ENCODE assay signal across 9 cellular contexts in genomic region chr12:9667403-9667802, GRCh38. TPM values are rescaled to one million over a fixed set of nuclear protein-coding genes. Genes with fewer than 3 reads are reported as not detected.
DNase-seq lines count a peak whose midpoint lies in the region; ATAC-seq and TF ChIP-seq lines count a peak whose summit lies in the region.
"Had no signal": no experiment of that assay in that cellular context is flagged by ENCODE, and none has a peak within 500 bp of the region (broad histone marks: within the 10 kb centered on the region; RNA-seq: fewer than 3 reads in every experiment).

No MANE protein-coding gene starts in this region.

- peaks cover 63 to 85% (median 70%) of the 10 kb centered on the region in 3 donors for H3K4me1 Mint-ChIP-seq in CD8-positive, alpha-beta memory T cell
- H3K4me1 Mint-ChIP-seq in nephron progenitor cell = no peaks in the 10 kb centered on the region

- TF ChIP-seq RAD21 in SK-N-SH (IDR thresholded peaks at IDR 0.05; ENCODE audit: low read length) = no peak

- DNase-seq in CD8-positive, alpha-beta memory T cell = no peak
- no peak for DNase-seq in activated naive CD4-positive, alpha-beta T cell treated with anti-CD3 and anti-CD28 coated beads, Interleukin-2, amount 50 U/mL, for 72 hours (ENCODE audit: low spot score in 2 of 2)
- DNase-seq in NCI-H1092 (lab: John Stamatoyannopoulos, UW) (no peak), nephron progenitor cell (no peak), SK-N-SH (no peak), left lung (no peak)

- peaks cover 16% of the 10 kb centered on the region for H3K36me3 ChIP-seq in CD8-positive, alpha-beta memory T cell (ENCODE audit: insufficient read depth, low read length)
- H3K36me3 ChIP-seq in SK-N-SH (replicated peaks in 1 of 2; ENCODE audit: control insufficient read depth in 1 of 2, insufficient read depth in 2 of 2, low read length in 1 of 2) (peaks cover 4 to 7% of the 10 kb centered on the region in 2 experiments), left lung (peaks cover 0 to 19% of the 10 kb centered on the region in 2 donors)

- no peaks in the 10 kb centered on the region for H3K79me2 ChIP-seq in SK-N-SH (ENCODE audit: insufficient read depth)

- H3F3A ChIP-seq in SK-N-SH (replicated peaks; ENCODE audit: insufficient read depth) = no peaks in the 10 kb centered on the region

- H3K4me3 Mint-ChIP-seq in CD8-positive, alpha-beta memory T cell = peak overlapping the region; percentile 61 to 94 (median 89)
- no peak overlapping the region for H3K4me3 Mint-ChIP-seq in nephron progenitor cell

- 77% methylated on average over 2 of the region's 2 CpGs for WGBS in SK-N-SH (ENCODE audit: low lambda C conversion rate)

- peaks cover 65% of the 10 kb centered on the region for H3K4me1 ChIP-seq in CD8-positive, alpha-beta memory T cell (ENCODE audit: insufficient read depth, low read length)
- no peaks in the 10 kb centered on the region; a peak in 1 of 4 replicates for H3K4me1 ChIP-seq in SK-N-SH (ENCODE audit: control insufficient read depth in 1 of 2, insufficient read depth in 2 of 2, low read depth in 1 of 2, low read length in 1 of 2)
- peaks cover 0 to 3% of the 10 kb centered on the region in 2 donors for H3K4me1 ChIP-seq in left lung

- peak overlapping the region; percentile 34 for H3K27ac ChIP-seq in CD8-positive, alpha-beta memory T cell (ENCODE audit: low read depth, low read length)
- no peak overlapping the region for H3K27ac ChIP-seq in SK-N-SH (ENCODE audit: low read depth in 2 of 2, low read length in 1 of 2)
- no peak overlapping the region for H3K27ac ChIP-seq in left lung

- no peaks in the 10 kb centered on the region for H3K27me3 ChIP-seq in CD8-positive, alpha-beta memory T cell (ENCODE audit: insufficient read depth, low read length, poor library complexity, severe bottlenecking)
- H3K27me3 ChIP-seq in SK-N-SH (ENCODE audit: insufficient read depth) = no peaks in the 10 kb centered on the region
- H3K27me3 ChIP-seq in left lung = no peaks in the 10 kb centered on the region

- TF ChIP-seq CTCF in nephron progenitor cell (IDR thresholded peaks at IDR 0.05) = no peak
- no peak for TF ChIP-seq CTCF in SK-N-SH (IDR thresholded peaks at IDR 0.05)
- TF ChIP-seq CTCF in left lung (IDR thresholded peaks at IDR 0.05) = no peak

- no peak for TF ChIP-seq EP300 in SK-N-SH (IDR thresholded peaks at IDR 0.05; ENCODE audit: borderline replicate concordance in 1 of 2, low read depth in 1 of 2, low read length in 1 of 2)

- POLR2A ChIA-PET in CD8-positive, alpha-beta memory T cell (lab: Charles Lee) = interaction anchor here (0.6 to 4.3 kb wide), 2 partner anchors 15 to 19 kb away, joined by 3 to 44 read pairs; no protein-coding TSS in a partner anchor
- POLR2A ChIA-PET in SK-N-SH (lab: Yijun Ruan, JAX) = no interaction called here

- no peak overlapping the region for H3K4me2 ChIP-seq in SK-N-SH

- no peaks in the 10 kb centered on the region for H3K9me3 ChIP-seq in CD8-positive, alpha-beta memory T cell (ENCODE audit: low read length)
- H3K9me3 ChIP-seq in SK-N-SH = no peaks in the 10 kb centered on the region
- H3K9me3 ChIP-seq in left lung = no peaks in the 10 kb centered on the region

- H3K9me2 ChIP-seq in SK-N-SH = no peaks in the 10 kb centered on the region

- H3K36me3 Mint-ChIP-seq in CD8-positive, alpha-beta memory T cell = peaks cover 19 to 65% (median 33%) of the 10 kb centered on the region in 3 donors
- H3K36me3 Mint-ChIP-seq in activated naive CD4-positive, alpha-beta T cell treated with anti-CD3 and anti-CD28 coated beads, Interleukin-2, amount 50 U/mL, for 72 hours = peaks cover 64 to 76% of the 10 kb centered on the region in 2 donors
- peaks cover 74% of the 10 kb centered on the region for H3K36me3 Mint-ChIP-seq in nephron progenitor cell (ENCODE audit: low read depth)

- no peaks in the 10 kb centered on the region for H3K9me3 Mint-ChIP-seq in CD8-positive, alpha-beta memory T cell
- peaks cover 0 to 3% of the 10 kb centered on the region in 2 donors for H3K9me3 Mint-ChIP-seq in activated naive CD4-positive, alpha-beta T cell treated with anti-CD3 and anti-CD28 coated beads, Interleukin-2, amount 50 U/mL, for 72 hours
- peaks cover 5% of the 10 kb centered on the region for H3K9me3 Mint-ChIP-seq in nephron progenitor cell

- no peaks in the 10 kb centered on the region for H3K27me3 Mint-ChIP-seq in CD8-positive, alpha-beta memory T cell
- no peaks in the 10 kb centered on the region for H3K27me3 Mint-ChIP-seq in nephron progenitor cell (ENCODE audit: low read depth, poor library complexity)

- H3K27ac Mint-ChIP-seq in CD8-positive, alpha-beta memory T cell = peak overlapping the region; percentile 80 to 97 (median 94)
- peak overlapping the region; percentile 99 to 100 for H3K27ac Mint-ChIP-seq in activated naive CD4-positive, alpha-beta T cell treated with anti-CD3 and anti-CD28 coated beads, Interleukin-2, amount 50 U/mL, for 72 hours
- H3K27ac Mint-ChIP-seq in nephron progenitor cell = no peak overlapping the region

- peak; percentile 40 for ATAC-seq in GM19351 (IDR thresholded peaks at IDR 0.05; ENCODE audit: unreplicated experiment)
- peak; percentile 46 for ATAC-seq in HG03064 (IDR thresholded peaks at IDR 0.05; ENCODE audit: low read depth, unreplicated experiment)
- ATAC-seq in activated naive CD4-positive, alpha-beta T cell treated with anti-CD3 and anti-CD28 coated beads, Interleukin-2, amount 50 U/mL, for 72 hours = peak; percentile 66 to 69
- no peak for ATAC-seq in left lung

- peak overlapping the region; percentile 66 for H3K4me3 ChIP-seq in CD8-positive, alpha-beta memory T cell (ENCODE audit: low read length)
- H3K4me3 ChIP-seq in SK-N-SH (ENCODE audit: low read depth in 2 of 2, low read length in 1 of 2) (no peak overlapping the region), left lung (no peak overlapping the region)

- no peaks in the 10 kb centered on the region for H4K20me1 ChIP-seq in SK-N-SH (ENCODE audit: insufficient read depth)

- intact Hi-C loops in left lung (cut with DNase I) = no loop called here

- no peak overlapping the region for H3K9ac ChIP-seq in SK-N-SH

- CTCF ChIA-PET in CD8-positive, alpha-beta memory T cell (lab: Charles Lee) = interaction anchor here (1.0 to 3.2 kb wide), 4 partner anchors 11 to 83 kb away, joined by 3 to 18 read pairs (median 5); no protein-coding TSS in a partner anchor
- CTCF ChIA-PET in SK-N-SH (lab: Yijun Ruan, JAX) = no interaction called here

- H2AFZ ChIP-seq in SK-N-SH (ENCODE audit: low read depth) = no peak overlapping the region

TF ChIP-seq in SK-N-SH, 30 proteins besides CTCF, POLR2A, EP300 and RAD21 (continues in another document):
- TF ChIP-seq POLR2AphosphoS5 (IDR thresholded peaks at IDR 0.05; ENCODE audit: low read depth, low read length) (no peak), ELF1 (IDR thresholded peaks at IDR 0.05) (no peak), MEF2A (IDR thresholded peaks at IDR 0.05; ENCODE audit: borderline replicate concordance, low read depth) (no peak), SIN3A (IDR thresholded peaks at IDR 0.05; ENCODE audit: borderline replicate concordance, low read depth, low read length) (no peak), YY1 (IDR thresholded peaks at IDR 0.05; ENCODE audit: low read depth) (no peak), REST (IDR thresholded peaks at IDR 0.05; ENCODE audit: low read depth, low read length) (no peak), CHD2 (IDR thresholded peaks at IDR 0.05; ENCODE audit: low read length, partially characterized antibody) (no peak), EZH2phosphoT487 (IDR thresholded peaks at IDR 0.05; ENCODE audit: borderline replicate concordance, low read depth) (no peak), TEAD4 (IDR thresholded peaks at IDR 0.05; ENCODE audit: borderline replicate concordance, insufficient read depth) (no peak)

RNA-seq across cellular contexts. Expression of gene CLEC2D, which starts 2.1 kb away (rescaled TPM):
- 100 to 1,000 TPM; 320 to 340 TPM for total RNA-seq in CD8-positive, alpha-beta memory T cell
- polyA plus RNA-seq in CD8-positive, alpha-beta memory T cell = 311 TPM
- total RNA-seq in activated naive CD4-positive, alpha-beta T cell treated with anti-CD3 and anti-CD28 coated beads, Interleukin-2, amount 50 U/mL, for 72 hours = 100 to 1,000 TPM; 182 to 270 TPM
- polyA plus RNA-seq in SK-N-SH (2012; rRNA removed) = 0.81 and 1.5 TPM in 2 replicates
- 0.55 and 0.68 TPM in 2 replicates for polyA plus RNA-seq in SK-N-SH (2012; cell fraction: cytosol; rRNA removed)
- 4.2 and 7.1 TPM in 2 replicates for polyA plus RNA-seq in SK-N-SH (2012; cell fraction: nucleus; rRNA removed)
- total RNA-seq in left lung = 10 to 100 TPM in 1 of 2 donors, 1 to 10 TPM in 1; 8.9 to 15.9 TPM

RNA-seq across cellular contexts. Expression of gene KLRB1, which starts 59.7 kb away (rescaled TPM):
- total RNA-seq in CD8-positive, alpha-beta memory T cell = 1 to 10 TPM; 7.6 TPM
- polyA plus RNA-seq in CD8-positive, alpha-beta memory T cell = 249 TPM
- total RNA-seq in activated naive CD4-positive, alpha-beta T cell treated with anti-CD3 and anti-CD28 coated beads, Interleukin-2, amount 50 U/mL, for 72 hours = under 1 TPM in 1 of 2 donors, not detected in 1; 0.46 TPM
- not detected in 2 replicates for polyA plus RNA-seq in SK-N-SH (2012; rRNA removed)
- not detected in 2 replicates for polyA plus RNA-seq in SK-N-SH (2012; cell fraction: cytosol; rRNA removed)
- not detected in 2 replicates for polyA plus RNA-seq in SK-N-SH (2012; cell fraction: nucleus; rRNA removed)
- 1 to 10 TPM; 2.3 to 2.5 TPM for total RNA-seq in left lung
- total RNA-seq: pulmonary artery endothelial cell had no signal

Comparison
In these comparisons a context has a peak if more than half of its experiments do, and no peak if none do; other contexts are left out.
1. RNA of gene CLEC2D, which starts 2.1 kb away (total RNA-seq): 320 to 340 TPM in CD8-positive, alpha-beta memory T cell and 182 to 270 TPM in activated naive CD4-positive, alpha-beta T cell treated with anti-CD3 and anti-CD28 coated beads, Interleukin-2, amount 50 U/mL, for 72 hours; 8.9 to 15.9 TPM in left lung; every median in the first group is over 10 times any median in the second.